Comparison of ENCODE assay signal across 29 cellular contexts in the genomic region with DNA sequence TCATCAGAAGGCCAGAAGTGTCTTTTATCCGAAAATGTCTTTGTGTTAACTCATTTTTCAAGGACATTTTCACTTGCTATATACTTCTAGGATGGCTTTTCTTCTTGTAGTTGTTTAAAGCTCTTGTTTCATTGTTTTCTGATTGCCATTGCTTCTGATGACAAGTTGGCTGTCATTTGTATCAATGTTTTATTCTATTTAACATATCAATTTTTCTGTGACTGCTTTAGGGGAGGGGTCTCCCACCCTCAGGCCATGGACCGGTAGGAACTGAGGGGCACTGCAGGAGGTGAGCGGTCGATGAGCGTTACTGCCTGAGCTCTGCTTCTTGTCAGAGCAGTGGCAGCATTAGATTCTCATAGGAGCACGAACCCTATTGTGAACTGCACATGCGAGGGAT.
"Had no signal": no experiment of that assay in that cellular context is flagged by ENCODE, and none has a peak within 500 bp of the region (broad histone marks: within the 10 kb centered on the region; RNA-seq: fewer than 3 reads in every experiment).

No MANE protein-coding gene starts in this region.

- H3K27ac ChIP-seq: stomach, suprapubic skin, testis, thoracic aorta, thyroid gland, tibial artery, tibial nerve, transverse colon, upper lobe of left lung, upper lobe of right lung, uterus, vagina had no signal

- H3K27me3 ChIP-seq: stomach, suprapubic skin, testis, thyroid gland, tibial artery, tibial nerve, transverse colon, upper lobe of left lung, upper lobe of right lung, uterus, vagina had no signal

- H3K27me3 Mint-ChIP-seq: stimulated activated memory B cell treated with anti-CD40 and anti-IgM and Interleukin-4, amounts not matched to agents 10 μg/mL and 1 μg/mL and 100 μg/mL, for 72 hours; stimulated activated naive B cell treated with anti-CD40 and anti-IgM and Interleukin-4, amounts not matched to agents 10 μg/mL and 1 μg/mL and 100 μg/mL, for 72 hours; stimulated activated naive CD8-positive, alpha-beta T cell treated with anti-CD3 and anti-CD28 coated beads, Interleukin-15, amount 100 ng/mL, for 72 hours; stimulated activated naive CD8-positive, alpha-beta T cell treated with anti-CD3 and anti-CD28 coated beads, Interleukin-15, Interleukin-2, amounts not matched to agents 100 ng/mL and 50 ng/mL, for 24 hours; type B pancreatic cell had no signal

- H3K4me1 ChIP-seq: stomach, suprapubic skin, testis, thyroid gland, tibial artery, tibial nerve, transverse colon, upper lobe of left lung, upper lobe of right lung, uterus, vagina had no signal

- H3K4me1 Mint-ChIP-seq: stimulated activated effector memory CD8-positive, alpha-beta T cell treated with anti-CD3 and anti-CD28 coated beads, Interleukin-12 subunit alpha, Interleukin-12 subunit beta, amount 100 ng/mL, for 72 hours; stimulated activated memory B cell treated with anti-CD40 and anti-IgM and Interleukin-4, amounts not matched to agents 10 μg/mL and 1 μg/mL and 100 μg/mL, for 72 hours had no signal

- H3K4me3 ChIP-seq: stomach, suprapubic skin, testis, thoracic aorta, thyroid gland, tibial artery, tibial nerve, transverse colon, upper lobe of left lung, upper lobe of right lung, uterus, vagina had no signal

- FAIRE-seq: urothelium cell line had no signal

- H3K36me3 ChIP-seq: stomach, suprapubic skin, thoracic aorta, thyroid gland, transverse colon, upper lobe of left lung, upper lobe of right lung, uterus, vagina had no signal

- H3K27ac Mint-ChIP-seq: stimulated activated effector memory CD8-positive, alpha-beta T cell treated with anti-CD3 and anti-CD28 coated beads, Interleukin-12 subunit alpha, Interleukin-12 subunit beta, amount 100 ng/mL, for 72 hours; stimulated activated memory B cell treated with anti-CD40 and anti-IgM and Interleukin-4, amounts not matched to agents 10 μg/mL and 1 μg/mL and 100 μg/mL, for 72 hours; stimulated activated naive B cell treated with anti-CD40 and anti-IgM and Interleukin-4, amounts not matched to agents 10 μg/mL and 1 μg/mL and 100 μg/mL, for 72 hours; stimulated activated naive CD8-positive, alpha-beta T cell treated with anti-CD3 and anti-CD28 coated beads, Interleukin-15, amount 100 ng/mL, for 72 hours; stimulated activated naive CD8-positive, alpha-beta T cell treated with anti-CD3 and anti-CD28 coated beads, Interleukin-15, Interleukin-2, amounts not matched to agents 100 ng/mL and 50 ng/mL, for 24 hours; type B pancreatic cell had no signal

- ATAC-seq: stimulated activated effector memory CD8-positive, alpha-beta T cell treated with anti-CD3 and anti-CD28 coated beads, Interleukin-12 subunit alpha, Interleukin-12 subunit beta, amount 100 ng/mL, for 72 hours; stimulated activated memory B cell treated with anti-CD40 and anti-IgM and Interleukin-4, amounts not matched to agents 10 μg/mL and 1 μg/mL and 100 μg/mL, for 72 hours; stimulated activated naive B cell treated with anti-CD40 and anti-IgM and Interleukin-4, amounts not matched to agents 10 μg/mL and 1 μg/mL and 100 μg/mL, for 72 hours; stimulated activated naive CD8-positive, alpha-beta T cell treated with anti-CD3 and anti-CD28 coated beads, Interleukin-15, amount 100 ng/mL, for 72 hours; stimulated activated naive CD8-positive, alpha-beta T cell treated with anti-CD3 and anti-CD28 coated beads, Interleukin-15, Interleukin-2, amounts not matched to agents 100 U/mL and 50 U/mL, for 24 hours; upper lobe of right lung had no signal

- H3K36me3 Mint-ChIP-seq: stimulated activated effector memory CD8-positive, alpha-beta T cell treated with anti-CD3 and anti-CD28 coated beads, Interleukin-12 subunit alpha, Interleukin-12 subunit beta, amount 100 ng/mL, for 72 hours; type B pancreatic cell had no signal

- DNase-seq: stimulated activated CD4-positive, alpha-beta T cell treated with anti-CD3 and anti-CD28 coated beads, Interleukin-2, amount 100 ng/mL, for 48 hours; stimulated activated CD4-positive, alpha-beta T cell treated with anti-CD3 and anti-CD28 coated beads, Interleukin-4, amount 100 ng/mL, for 1 hour; stimulated activated CD4-positive, alpha-beta T cell treated with anti-CD3 and anti-CD28 coated beads, Interleukin-4, amount 100 ng/mL, for 24 hours; stimulated activated CD4-positive, alpha-beta T cell treated with anti-CD3 and anti-CD28 coated beads, Interleukin-4, amount 100 ng/mL, for 4 hours; stimulated activated CD8-positive, alpha-beta memory T cell treated with anti-CD3 and anti-CD28 coated beads, Interleukin-4, amount 100 ng/mL, for 48 hours; stimulated activated naive B cell treated with anti-CD40 and anti-IgM and Interleukin-4, amounts not matched to agents 10 μg/mL and 1 μg/mL and 100 μg/mL, for 72 hours; stimulated activated naive CD4-positive, alpha-beta T cell; stimulated activated naive CD4-positive, alpha-beta T cell treated with Interleukin-2 at 50 U/mL for 16 hours; stimulated activated naive CD8-positive, alpha-beta T cell treated with anti-CD3 and anti-CD28 coated beads, Interleukin-15, amount 100 ng/mL, for 72 hours; stimulated activated naive CD8-positive, alpha-beta T cell treated with anti-CD3 and anti-CD28 coated beads, Interleukin-15, Interleukin-2, amounts not matched to agents 100 U/mL and 50 U/mL, for 24 hours; stomach; substantia nigra; testis; thyroid gland; tibial artery; transverse colon; trophoblast cell; upper lobe of left lung; upper lobe of right lung; uterus had no signal

- H3K4me3 Mint-ChIP-seq: stimulated activated effector memory CD8-positive, alpha-beta T cell treated with anti-CD3 and anti-CD28 coated beads, Interleukin-12 subunit alpha, Interleukin-12 subunit beta, amount 100 ng/mL, for 72 hours; stimulated activated memory B cell treated with anti-CD40 and anti-IgM and Interleukin-4, amounts not matched to agents 10 μg/mL and 1 μg/mL and 100 μg/mL, for 72 hours; stimulated activated naive B cell treated with anti-CD40 and anti-IgM and Interleukin-4, amounts not matched to agents 10 μg/mL and 1 μg/mL and 100 μg/mL, for 72 hours; stimulated activated naive CD8-positive, alpha-beta T cell treated with anti-CD3 and anti-CD28 coated beads, Interleukin-15, amount 100 ng/mL, for 72 hours; stimulated activated naive CD8-positive, alpha-beta T cell treated with anti-CD3 and anti-CD28 coated beads, Interleukin-15, Interleukin-2, amounts not matched to agents 100 ng/mL and 50 ng/mL, for 24 hours; type B pancreatic cell had no signal

- H3K9me3 ChIP-seq: testis, thyroid gland, transverse colon, upper lobe of right lung, uterus, vagina had no signal
